Comparison of ENCODE assay signal across 8 cellular contexts in genomic region chr1:145128673-145129469, GRCh38. TPM values are rescaled to one million over a fixed set of nuclear protein-coding genes. Genes with fewer than 3 reads are reported as not detected.
DNase-seq lines count a peak whose midpoint lies in the region; ATAC-seq, FAIRE-seq and TF ChIP-seq lines count a peak whose summit lies in the region.
"Not testable (repeated sequence)": the region's sequence is repeated elsewhere in the genome, so short reads cannot be mapped to it uniquely, and the experiment has no call there.
"Had no signal": no experiment of that assay in that cellular context is flagged by ENCODE, and none has a peak within 500 bp of the region (broad histone marks: within the 10 kb centered on the region; RNA-seq: fewer than 3 reads in every experiment).

No MANE protein-coding gene starts in this region.

- WGBS in H1 (ENCODE audit: extremely low coverage in 1 of 2, insufficient coverage in 1 of 2, insufficient read length in 1 of 2, insufficient replicate concordance in 2 of 2, low coverage in 1 of 2, low lambda C conversion rate in 2 of 2, missing lambda C conversion rate in 1 of 2), 2 experiments, result 59% methylated on average over 12 of the region's 14 CpGs; no CpG with 5 or more reads in 1 of the 2 experiments

- not testable (repeated sequence) for H3K27me3 Mint-ChIP-seq in WTC11 (ENCODE audit: low read depth)

- POLR2A ChIA-PET in WTC11 (lab: Charles Lee); H1 (lab: Charles Lee; ENCODE audit: partially characterized antibody): not testable (repeated sequence)

- H3K23ac ChIP-seq in H1 (ENCODE audit: insufficient read length), result not testable (repeated sequence)

- not testable (repeated sequence) for H2BK15ac ChIP-seq in H1 (ENCODE audit: low read length)

- H3K27ac Mint-ChIP-seq in WTC11, result not testable (repeated sequence)

- not testable (repeated sequence) for H3K56ac ChIP-seq in H1 (replicated peaks; ENCODE audit: insufficient read length, low read depth, low read length)

- not testable (repeated sequence) for H4K8ac ChIP-seq in H1 (ENCODE audit: extremely low read depth, insufficient read depth, low read length)

- not testable (repeated sequence) for H3K14ac ChIP-seq in H1 (ENCODE audit: insufficient read length)

- FAIRE-seq in H1 (lab: Jason Lieb, UNC), result not testable (repeated sequence)

- H3K36me3 Mint-ChIP-seq in WTC11, result not testable (repeated sequence)

- H3K79me2 ChIP-seq in H1 (ENCODE audit: control insufficient read depth in 1 of 2, insufficient read depth in 2 of 2, low read length in 2 of 2), result not testable (repeated sequence)

- not testable (repeated sequence) for H3K79me1 ChIP-seq in H1 (ENCODE audit: low read depth, low read length)

- H3K4me1 ChIP-seq in H1 (replicated peaks in 1 of 4; ENCODE audit: control insufficient read depth in 3 of 4, insufficient read depth in 4 of 4, low read length in 3 of 4), result not testable (repeated sequence)

- not testable (repeated sequence) for H2BK5ac ChIP-seq in H1 (ENCODE audit: low read depth, low read length)

- H3K4me1 Mint-ChIP-seq in WTC11, result not testable (repeated sequence)

- not testable (repeated sequence) for H3K4me2 ChIP-seq in H1 (ENCODE audit: insufficient read depth in 1 of 2, low read depth in 2 of 2, low read length in 2 of 2)

- not testable (repeated sequence) for H2BK12ac ChIP-seq in H1 (ENCODE audit: low read depth, low read length)

- H3K4me3 ChIP-seq in HL-60 (replicated peaks; ENCODE audit: insufficient read depth, low read length); H1 (ENCODE audit: extremely low read depth in 1 of 4, insufficient read depth in 2 of 4, low read depth in 3 of 4, low read length in 4 of 4): not testable (repeated sequence)

- H4K91ac ChIP-seq in H1 (replicated peaks; ENCODE audit: insufficient read length, low read length), result not testable (repeated sequence)

- not testable (repeated sequence) for H3K9me3 Mint-ChIP-seq in WTC11

- not testable (repeated sequence) for H3K9me3 ChIP-seq in H1 (ENCODE audit: insufficient read depth in 2 of 2, low read depth in 1 of 2, low read length in 1 of 2)

- not testable (repeated sequence) for H2BK120ac ChIP-seq in H1 (replicated peaks; ENCODE audit: low read depth, low read length)

- H3K27ac ChIP-seq in HL-60 (replicated peaks), result peak overlapping the region; percentile 59
- H3K27ac ChIP-seq in H1 (ENCODE audit: low read depth, low read length), result not testable (repeated sequence)

- H3K18ac ChIP-seq in H1 (ENCODE audit: extremely low read depth, low read length), result not testable (repeated sequence)

- H3K4me3 Mint-ChIP-seq in WTC11, result not testable (repeated sequence)

- H3K23me2 ChIP-seq in H1 (ENCODE audit: low read depth, low read length), result not testable (repeated sequence)

- not testable (repeated sequence) for H2AFZ ChIP-seq in H1 (ENCODE audit: low read length)

- not testable (repeated sequence) for TF ChIP-seq POLR2A in H1 (IDR thresholded peaks at IDR 0.05; ENCODE audit: control extremely low read depth in 1 of 2, low read depth in 2 of 2, low read length in 2 of 2)

- not testable (repeated sequence) for H3K9ac ChIP-seq in H1 (replicated peaks in 1 of 4; ENCODE audit: extremely low read depth in 1 of 4, low read depth in 3 of 4, low read length in 3 of 4)

- not testable (repeated sequence) for H3K36me3 ChIP-seq in H1 (ENCODE audit: control insufficient read depth in 2 of 4, insufficient read depth in 4 of 4, low read length in 3 of 4)

- H2AK5ac ChIP-seq in H1 (ENCODE audit: low read depth, low read length), result not testable (repeated sequence)

- CTCF ChIA-PET in WTC11 (lab: Charles Lee); H1 (lab: Charles Lee; ENCODE audit: partially characterized antibody): not testable (repeated sequence)

- H4K20me1 ChIP-seq in H1 (replicated peaks in 1 of 2; ENCODE audit: control insufficient read depth in 1 of 2, insufficient read depth in 2 of 2, low read length in 2 of 2), result not testable (repeated sequence)

- peak; percentile 86 for ATAC-seq in WTC11

- not testable (repeated sequence) for TF ChIP-seq EP300 in H1 (IDR thresholded peaks at IDR 0.05; ENCODE audit: borderline replicate concordance in 1 of 2, low read depth in 2 of 2, low read length in 2 of 2)

- not testable (repeated sequence) for H4K5ac ChIP-seq in H1 (ENCODE audit: insufficient read length, low read depth, low read length)

- not testable (repeated sequence) for TF ChIP-seq RAD21 in H1 (IDR thresholded peaks at IDR 0.05 in 1 of 2, conservative IDR thresholded peaks at IDR 0.05 in 1 of 2; ENCODE audit: low read depth in 2 of 2, low read length in 2 of 2)

- not testable (repeated sequence) for TF ChIP-seq CTCF in HL-60 (IDR thresholded peaks at IDR 0.05; ENCODE audit: insufficient read depth, low read length); WTC11 (IDR thresholded peaks at IDR 0.05); H1 (IDR thresholded peaks at IDR 0.05; ENCODE audit: control extremely low read depth in 1 of 3, insufficient read depth in 1 of 3, low read depth in 1 of 3, low read length in 3 of 3)

- H2BK20ac ChIP-seq in H1 (ENCODE audit: low read length), result not testable (repeated sequence)

- DNase-seq in Daoy (ENCODE audit: low read depth) (peak; percentile 34), HL-60 (ENCODE audit: low read depth in 1 of 2, low spot score in 1 of 2) (peak; percentile 60 to 81), WTC11 (ENCODE audit: low spot score) (peak; percentile 28), H1 (ENCODE audit: low read depth in 1 of 2, low spot score in 2 of 2) (peak in 1 of 2 experiments; percentile 58), glomerular visceral epithelial cell (ENCODE audit: extremely low spot score) (peak; percentile 0), kidney tubule cell (ENCODE audit: low spot score) (peak; percentile 0), posterior vena cava (ENCODE audit: low spot score) (peak; percentile 58)

- not testable (repeated sequence) for H3K4ac ChIP-seq in H1 (replicated peaks; ENCODE audit: insufficient read length, low read depth, low read length)

- not testable (repeated sequence) for H3K27me3 ChIP-seq in HL-60 (ENCODE audit: insufficient read depth, poor library complexity, severe bottlenecking); H1 (replicated peaks in 1 of 4; ENCODE audit: control insufficient read depth in 3 of 4, extremely low read depth in 1 of 4, insufficient read depth in 3 of 4, low read length in 3 of 4)

- intact Hi-C loops in posterior vena cava (cut with DNase I), result not testable (repeated sequence)

TF ChIP-seq in H1, 55 proteins besides CTCF, POLR2A, EP300 and RAD21:
- TF ChIP-seq CEBPB (IDR thresholded peaks at IDR 0.05; ENCODE audit: low read depth, low read length) (peak; percentile 68), TBP (IDR thresholded peaks at IDR 0.05; ENCODE audit: low read depth, low read length) (peak; percentile 94)

RNA-seq across cellular contexts. Expression of gene FAM72D, which starts 33.1 kb away (rescaled TPM):
- total RNA-seq in Daoy (2014; rRNA removed; shearing (Covaris generic)), result 5.5 and 9.9 TPM in 2 replicates
- total RNA-seq in WTC11 (2021) (12.8 to 14.3 TPM (median 12.9 TPM) in 3 replicates), posterior vena cava (under 1 TPM in 1 of 2 donors, not detected in 1; 0.42 TPM)
- total RNA-seq in H1 (2021; fragmentation: NEBNext Ultra II Directional; extraction: Animal tissue kit (Norgen Biotek cat#: 25700)), result 9.1 and 12.7 TPM in 2 replicates
- 2.9 and 4.9 TPM in 2 replicates for polyA plus RNA-seq in H1 (2011; rRNA removed)
- 7.6 TPM for polyA plus RNA-seq in H1 (2011; cell fraction: cytosol; rRNA removed)
- polyA plus RNA-seq in H1 (2011; cell fraction: nucleus; rRNA removed), result 1.7 TPM
- polyA plus RNA-seq in H1 (2012, experiment 1 of 2), result 5.2 to 9.3 TPM (median 6.1 TPM) in 4 replicates
- polyA plus RNA-seq in H1 (2012, experiment 2 of 2), result 1.7 TPM
- polyA plus RNA-seq in H1 (2013, experiment 1 of 2), result 9.1 TPM
- polyA plus RNA-seq in H1 (2013, experiment 2 of 2), result 10.3 TPM
- 3.8 and 5.5 TPM in 2 replicates for polyA minus RNA-seq in H1 (2011; rRNA and poly(A)+ RNA removed)
- polyA minus RNA-seq in H1 (2011; cell fraction: cytosol; rRNA and poly(A)+ RNA removed), result 4.5 TPM
- polyA minus RNA-seq in H1 (2011; cell fraction: nucleus; rRNA and poly(A)+ RNA removed), result 3.1 TPM
- total RNA-seq: CD8-positive, alpha-beta T cell had no signal

RNA-seq across cellular contexts. Expression of gene SRGAP2B, which starts 33.7 kb away (rescaled TPM):
- 14.3 and 22.0 TPM in 2 replicates for total RNA-seq in Daoy (2014; rRNA removed; shearing (Covaris generic))
- 48.4 to 64.8 TPM (median 48.7 TPM) in 3 replicates for total RNA-seq in WTC11 (2021)
- total RNA-seq in H1 (2021; fragmentation: NEBNext Ultra II Directional; extraction: Animal tissue kit (Norgen Biotek cat#: 25700)), result 35.4 and 39.5 TPM in 2 replicates
- 4.9 and 6.1 TPM in 2 replicates for polyA plus RNA-seq in H1 (2011; rRNA removed)
- 13.6 TPM for polyA plus RNA-seq in H1 (2011; cell fraction: cytosol; rRNA removed)
- polyA plus RNA-seq in H1 (2011; cell fraction: nucleus; rRNA removed), result 18.6 TPM
- 17.2 to 22.3 TPM (median 19.1 TPM) in 4 replicates for polyA plus RNA-seq in H1 (2012, experiment 1 of 2)
- 1.1 TPM for polyA plus RNA-seq in H1 (2012, experiment 2 of 2)
- 16.3 TPM for polyA plus RNA-seq in H1 (2013, experiment 1 of 2)
- 14.7 TPM for polyA plus RNA-seq in H1 (2013, experiment 2 of 2)
- 30.2 and 40.1 TPM in 2 replicates for polyA minus RNA-seq in H1 (2011; rRNA and poly(A)+ RNA removed)
- polyA minus RNA-seq in H1 (2011; cell fraction: cytosol; rRNA and poly(A)+ RNA removed), result 42.7 TPM
- 46.0 TPM for polyA minus RNA-seq in H1 (2011; cell fraction: nucleus; rRNA and poly(A)+ RNA removed)
- total RNA-seq in posterior vena cava, result 10 to 100 TPM; 33.2 to 40.0 TPM
